In genomic region chr11:112177610-112178009, GRCh38 we compare ENCODE assay signal across 1 cellular context.
TF ChIP-seq lines count a peak whose summit lies in the region.

No MANE protein-coding gene starts in this region.

TF ChIP-seq in GM12878, 131 proteins besides CTCF, POLR2A, EP300 and RAD21 (continued from another document):
- TF ChIP-seq IKZF2 (IDR thresholded peaks at IDR 0.05) = no peak
